ENCODE assay signal across 8 cellular contexts in genomic region chr6:108293527-108294296, GRCh38. TPM values are rescaled to one million over a fixed set of nuclear protein-coding genes. Genes with fewer than 3 reads are reported as not detected.
A peak's percentile ranks its signal among the peaks of the same experiment; 100 is the strongest.
DNase-seq lines count a peak whose midpoint lies in the region; ATAC-seq, FAIRE-seq and TF ChIP-seq lines count a peak whose summit lies in the region.

No MANE protein-coding gene starts in this region.

- H3K9me3 Mint-ChIP-seq in activated T-cell treated with anti-CD3 and anti-CD28 coated beads, Interleukin-2, amount 50 U/mL, for 72 hours, result no peaks in the 10 kb centered on the region
- no peaks in the 10 kb centered on the region for H3K9me3 Mint-ChIP-seq in activated naive CD8-positive, alpha-beta T cell (ENCODE audit: low read depth)

- peak overlapping the region; percentile 91 for H3K4me3 ChIP-seq in kidney epithelial cell (ENCODE audit: low read depth, low read length)
- peak overlapping the region; percentile 84 for H3K4me3 ChIP-seq in thoracic aorta

- DNase-seq in activated T-cell treated with anti-CD3 and anti-CD28 coated beads, Interleukin-2, amount 50 U/mL, for 72 hours, result no peak
- DNase-seq in activated T-cell treated with anti-CD3 and anti-CD28 coated beads, Interleukin-2, amount 50 U/mL, for 48 hours, result no peak
- DNase-seq in kidney epithelial cell (ENCODE audit: low read depth), result no peak
- DNase-seq in thoracic aorta (ENCODE audit: low spot score), result no peak
- DNase-seq in HPDE6-E6E7 (ENCODE audit: extremely low spot score), result no peak
- no peak for DNase-seq in GM12891 (ENCODE audit: insufficient read length, low spot score)
- DNase-seq in AG08395 (ENCODE audit: low spot score), result no peak

- ATAC-seq in activated T-cell treated with anti-CD3 and anti-CD28 coated beads, Interleukin-2, amount 50 U/mL, for 72 hours (replicated peaks in 1 of 2), result no peak
- ATAC-seq in thoracic aorta (ENCODE audit: insufficient number of reproducible peaks, low FRiP score, low read depth), result no peak

- TF ChIP-seq CTCF in kidney epithelial cell (IDR thresholded peaks at IDR 0.05; ENCODE audit: insufficient read depth, low read length, poor library complexity, severe bottlenecking) (no peak), thoracic aorta (IDR thresholded peaks at IDR 0.05) (no peak)

- peaks cover 17% of the 10 kb centered on the region for H3K4me1 Mint-ChIP-seq in activated T-cell treated with anti-CD3 and anti-CD28 coated beads, Interleukin-2, amount 50 U/mL, for 72 hours (ENCODE audit: low read depth)
- peaks cover 15% of the 10 kb centered on the region for H3K4me1 Mint-ChIP-seq in activated naive CD8-positive, alpha-beta T cell (ENCODE audit: low read depth)

- no peaks in the 10 kb centered on the region for H3K9me3 ChIP-seq in thoracic aorta

- TF ChIP-seq POLR2A in GM12891 (IDR thresholded peaks at IDR 0.05; ENCODE audit: low read depth, low read length), result no peak

- H3K4me1 ChIP-seq in thoracic aorta (ENCODE audit: control insufficient read depth in 1 of 2, low read depth in 2 of 2), result peaks cover 6 to 7% of the 10 kb centered on the region in 2 donors

- H3K27me3 ChIP-seq in kidney epithelial cell (ENCODE audit: control insufficient read depth, insufficient read depth, low read length) (no peaks in the 10 kb centered on the region), thoracic aorta (replicated peaks; ENCODE audit: insufficient read depth) (no peaks in the 10 kb centered on the region)

- peak overlapping the region; percentile 96 to 99 for H3K4me3 Mint-ChIP-seq in activated T-cell treated with anti-CD3 and anti-CD28 coated beads, Interleukin-2, amount 50 U/mL, for 72 hours
- H3K4me3 Mint-ChIP-seq in activated naive CD8-positive, alpha-beta T cell, result peak overlapping the region; percentile 95

- H3K27me3 Mint-ChIP-seq in activated T-cell treated with anti-CD3 and anti-CD28 coated beads, Interleukin-2, amount 50 U/mL, for 72 hours (ENCODE audit: low read depth), result no peaks in the 10 kb centered on the region
- no peaks in the 10 kb centered on the region for H3K27me3 Mint-ChIP-seq in activated naive CD8-positive, alpha-beta T cell

- no peak for FAIRE-seq in GM12891 (lab: Jason Lieb, UNC)

- no peak overlapping the region for H3K27ac ChIP-seq in thoracic aorta

- peaks cover 3 to 4% of the 10 kb centered on the region in 2 donors for H3K36me3 Mint-ChIP-seq in activated T-cell treated with anti-CD3 and anti-CD28 coated beads, Interleukin-2, amount 50 U/mL, for 72 hours (ENCODE audit: insufficient read depth in 2 of 2)
- H3K36me3 Mint-ChIP-seq in activated naive CD8-positive, alpha-beta T cell, result no peaks in the 10 kb centered on the region

- H3K27ac Mint-ChIP-seq in activated T-cell treated with anti-CD3 and anti-CD28 coated beads, Interleukin-2, amount 50 U/mL, for 72 hours, result peak overlapping the region; percentile 100
- peak overlapping the region; percentile 99 for H3K27ac Mint-ChIP-seq in activated naive CD8-positive, alpha-beta T cell

- H3K36me3 ChIP-seq in kidney epithelial cell (ENCODE audit: control insufficient read depth, insufficient read depth, low read length) (no peaks in the 10 kb centered on the region), thoracic aorta (no peaks in the 10 kb centered on the region)

TF ChIP-seq in GM12891, 5 proteins besides CTCF, POLR2A, EP300 and RAD21:
- TF ChIP-seq TAF1 (IDR thresholded peaks at IDR 0.05; ENCODE audit: low read depth, low read length), result no peak
- TF ChIP-seq SPI1 (IDR thresholded peaks at IDR 0.05; ENCODE audit: low read depth, low read length), result no peak
- TF ChIP-seq POLR2AphosphoS5 (IDR thresholded peaks at IDR 0.05; ENCODE audit: low read depth, low read length), result no peak
- no peak for TF ChIP-seq POU2F2 (IDR thresholded peaks at IDR 0.05; ENCODE audit: low read depth, low read length)
- no peak for TF ChIP-seq PAX5 (IDR thresholded peaks at IDR 0.05; ENCODE audit: insufficient read depth, low read length, severe bottlenecking)

RNA-seq across cellular contexts. Expression of gene AFG1L, which starts 1.1 kb away (rescaled TPM):
- 1 to 10 TPM; 5.9 to 7.2 TPM for total RNA-seq in activated T-cell treated with anti-CD3 and anti-CD28 coated beads, Interleukin-2, amount 50 U/mL, for 72 hours
- total RNA-seq in kidney epithelial cell (3.1 and 3.6 TPM in 2 replicates), thoracic aorta (10 to 100 TPM in 1 of 2 donors, 1 to 10 TPM in 1; 1.7 to 21.7 TPM)
- 3.7 TPM for polyA plus RNA-seq in GM12891 (2012; ENCODE audit: low read depth, missing spikeins)

RNA-seq across cellular contexts. Expression of gene SNX3, which starts 32.9 kb away (rescaled TPM):
- total RNA-seq in activated T-cell treated with anti-CD3 and anti-CD28 coated beads, Interleukin-2, amount 50 U/mL, for 72 hours, result 10 to 100 TPM; 58.7 to 61.4 TPM
- total RNA-seq in kidney epithelial cell (114 and 130 TPM in 2 replicates), thoracic aorta (100 to 1,000 TPM; 110 to 122 TPM)
- 68.9 TPM for polyA plus RNA-seq in GM12891 (2012; ENCODE audit: low read depth, missing spikeins)
